ENCODE assay signal across 1 cellular context in the genomic region with DNA sequence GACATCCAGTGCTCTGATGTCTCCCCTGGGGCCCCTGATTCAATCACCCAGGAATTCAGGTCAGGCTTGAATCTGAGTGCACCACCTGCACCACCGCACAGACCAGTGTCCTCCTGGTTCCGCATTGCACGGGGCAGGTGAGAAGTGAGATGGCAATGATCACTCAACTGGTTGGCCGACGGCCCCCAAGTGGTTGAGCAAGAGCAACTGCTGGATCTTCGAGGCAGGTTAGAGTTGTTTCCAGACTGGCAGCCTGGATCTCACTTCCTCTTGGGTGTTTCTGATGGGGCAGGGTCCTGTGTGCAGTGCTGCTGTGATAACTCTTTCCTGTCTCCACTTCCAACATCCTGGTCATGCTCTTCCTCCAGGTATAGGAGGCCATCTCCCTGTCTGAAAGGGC.
TF ChIP-seq lines count a peak whose summit lies in the region.

No MANE protein-coding gene starts in this region.

TF ChIP-seq in H1, 55 proteins besides CTCF, POLR2A, EP300 and RAD21:
- TF ChIP-seq CBX8 (IDR thresholded peaks at IDR 0.05; ENCODE audit: borderline replicate concordance, low read depth, low read length) (no peak), TAF7 (optimal IDR thresholded peaks at IDR 0.05; ENCODE audit: borderline replicate concordance, low read depth, low read length) (no peak), CBX5 (IDR thresholded peaks at IDR 0.05; ENCODE audit: low read depth, low read length) (no peak), GABPA (IDR thresholded peaks at IDR 0.05; ENCODE audit: borderline replicate concordance, insufficient read depth, low read length) (no peak), NRF1 (IDR thresholded peaks at IDR 0.05; ENCODE audit: low read depth, low read length) (no peak), BRCA1 (IDR thresholded peaks at IDR 0.05; ENCODE audit: low read depth, low read length) (no peak), SIRT6 (IDR thresholded peaks at IDR 0.05; ENCODE audit: low read length) (no peak), SIX5 (IDR thresholded peaks at IDR 0.05; ENCODE audit: low read depth, low read length) (no peak), POU5F1 (IDR thresholded peaks at IDR 0.05; ENCODE audit: low read depth, low read length) (no peak), SP2 (IDR thresholded peaks at IDR 0.05; ENCODE audit: low read length) (no peak), RNF2 (IDR thresholded peaks at IDR 0.05; ENCODE audit: borderline replicate concordance, low read depth, low read length, missing control alignments, poor library complexity, severe bottlenecking) (no peak), PHF8 (conservative IDR thresholded peaks at IDR 0.05; ENCODE audit: low read depth, low read length) (no peak), E2F6 (IDR thresholded peaks at IDR 0.05) (no peak), EGR1 (IDR thresholded peaks at IDR 0.05; ENCODE audit: borderline replicate concordance, low read depth, low read length) (no peak), RXRA (IDR thresholded peaks at IDR 0.05; ENCODE audit: insufficient read depth, low read depth, low read length) (no peak), POLR2AphosphoS5 (IDR thresholded peaks at IDR 0.05; ENCODE audit: low read depth, low read length) (no peak), CTBP2 (IDR thresholded peaks at IDR 0.05; ENCODE audit: borderline replicate concordance, insufficient read depth, insufficient read length, low read length) (no peak)
